ENCODE assay signal across 2 cellular contexts in the genomic region with DNA sequence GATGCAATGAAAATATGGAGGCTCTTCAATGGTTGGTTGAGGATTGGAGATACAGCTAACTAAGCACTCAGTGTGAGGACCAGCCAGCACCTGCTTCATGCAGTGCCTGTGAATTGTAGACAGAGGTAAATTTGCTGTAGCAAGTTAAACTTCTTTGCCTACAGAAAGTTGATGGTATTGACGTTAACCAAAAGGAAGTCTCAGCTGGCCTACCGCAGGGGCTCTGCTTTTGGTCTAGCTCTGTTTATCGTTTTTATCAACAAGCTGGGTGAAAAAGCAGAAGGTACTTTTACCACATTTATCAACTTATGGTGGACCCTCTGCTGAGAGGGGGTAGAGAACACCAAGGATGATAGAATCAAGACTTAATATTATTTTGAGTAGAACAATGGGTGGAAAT.
TF ChIP-seq lines count a peak whose summit lies in the region.

No MANE protein-coding gene starts in this region.

TF ChIP-seq in H1, 55 proteins besides CTCF, POLR2A, EP300 and RAD21:
- TF ChIP-seq HDAC6 (IDR thresholded peaks at IDR 0.05; ENCODE audit: low read depth, low read length), result no peak
- no peak for TF ChIP-seq HDAC2 (IDR thresholded peaks at IDR 0.05; ENCODE audit: borderline replicate concordance in 1 of 2, low read depth in 2 of 2, low read length in 2 of 2)
- no peak for TF ChIP-seq TCF12 (IDR thresholded peaks at IDR 0.05; ENCODE audit: low read depth, low read length)
- TF ChIP-seq KDM5A (IDR thresholded peaks at IDR 0.05; ENCODE audit: low read length), result no peak
- no peak for TF ChIP-seq EGR1 (IDR thresholded peaks at IDR 0.05; ENCODE audit: borderline replicate concordance, low read depth, low read length)
- TF ChIP-seq RBBP5 (IDR thresholded peaks at IDR 0.05; ENCODE audit: borderline replicate concordance, low read depth, low read length), result no peak
- TF ChIP-seq, protein P1, sequence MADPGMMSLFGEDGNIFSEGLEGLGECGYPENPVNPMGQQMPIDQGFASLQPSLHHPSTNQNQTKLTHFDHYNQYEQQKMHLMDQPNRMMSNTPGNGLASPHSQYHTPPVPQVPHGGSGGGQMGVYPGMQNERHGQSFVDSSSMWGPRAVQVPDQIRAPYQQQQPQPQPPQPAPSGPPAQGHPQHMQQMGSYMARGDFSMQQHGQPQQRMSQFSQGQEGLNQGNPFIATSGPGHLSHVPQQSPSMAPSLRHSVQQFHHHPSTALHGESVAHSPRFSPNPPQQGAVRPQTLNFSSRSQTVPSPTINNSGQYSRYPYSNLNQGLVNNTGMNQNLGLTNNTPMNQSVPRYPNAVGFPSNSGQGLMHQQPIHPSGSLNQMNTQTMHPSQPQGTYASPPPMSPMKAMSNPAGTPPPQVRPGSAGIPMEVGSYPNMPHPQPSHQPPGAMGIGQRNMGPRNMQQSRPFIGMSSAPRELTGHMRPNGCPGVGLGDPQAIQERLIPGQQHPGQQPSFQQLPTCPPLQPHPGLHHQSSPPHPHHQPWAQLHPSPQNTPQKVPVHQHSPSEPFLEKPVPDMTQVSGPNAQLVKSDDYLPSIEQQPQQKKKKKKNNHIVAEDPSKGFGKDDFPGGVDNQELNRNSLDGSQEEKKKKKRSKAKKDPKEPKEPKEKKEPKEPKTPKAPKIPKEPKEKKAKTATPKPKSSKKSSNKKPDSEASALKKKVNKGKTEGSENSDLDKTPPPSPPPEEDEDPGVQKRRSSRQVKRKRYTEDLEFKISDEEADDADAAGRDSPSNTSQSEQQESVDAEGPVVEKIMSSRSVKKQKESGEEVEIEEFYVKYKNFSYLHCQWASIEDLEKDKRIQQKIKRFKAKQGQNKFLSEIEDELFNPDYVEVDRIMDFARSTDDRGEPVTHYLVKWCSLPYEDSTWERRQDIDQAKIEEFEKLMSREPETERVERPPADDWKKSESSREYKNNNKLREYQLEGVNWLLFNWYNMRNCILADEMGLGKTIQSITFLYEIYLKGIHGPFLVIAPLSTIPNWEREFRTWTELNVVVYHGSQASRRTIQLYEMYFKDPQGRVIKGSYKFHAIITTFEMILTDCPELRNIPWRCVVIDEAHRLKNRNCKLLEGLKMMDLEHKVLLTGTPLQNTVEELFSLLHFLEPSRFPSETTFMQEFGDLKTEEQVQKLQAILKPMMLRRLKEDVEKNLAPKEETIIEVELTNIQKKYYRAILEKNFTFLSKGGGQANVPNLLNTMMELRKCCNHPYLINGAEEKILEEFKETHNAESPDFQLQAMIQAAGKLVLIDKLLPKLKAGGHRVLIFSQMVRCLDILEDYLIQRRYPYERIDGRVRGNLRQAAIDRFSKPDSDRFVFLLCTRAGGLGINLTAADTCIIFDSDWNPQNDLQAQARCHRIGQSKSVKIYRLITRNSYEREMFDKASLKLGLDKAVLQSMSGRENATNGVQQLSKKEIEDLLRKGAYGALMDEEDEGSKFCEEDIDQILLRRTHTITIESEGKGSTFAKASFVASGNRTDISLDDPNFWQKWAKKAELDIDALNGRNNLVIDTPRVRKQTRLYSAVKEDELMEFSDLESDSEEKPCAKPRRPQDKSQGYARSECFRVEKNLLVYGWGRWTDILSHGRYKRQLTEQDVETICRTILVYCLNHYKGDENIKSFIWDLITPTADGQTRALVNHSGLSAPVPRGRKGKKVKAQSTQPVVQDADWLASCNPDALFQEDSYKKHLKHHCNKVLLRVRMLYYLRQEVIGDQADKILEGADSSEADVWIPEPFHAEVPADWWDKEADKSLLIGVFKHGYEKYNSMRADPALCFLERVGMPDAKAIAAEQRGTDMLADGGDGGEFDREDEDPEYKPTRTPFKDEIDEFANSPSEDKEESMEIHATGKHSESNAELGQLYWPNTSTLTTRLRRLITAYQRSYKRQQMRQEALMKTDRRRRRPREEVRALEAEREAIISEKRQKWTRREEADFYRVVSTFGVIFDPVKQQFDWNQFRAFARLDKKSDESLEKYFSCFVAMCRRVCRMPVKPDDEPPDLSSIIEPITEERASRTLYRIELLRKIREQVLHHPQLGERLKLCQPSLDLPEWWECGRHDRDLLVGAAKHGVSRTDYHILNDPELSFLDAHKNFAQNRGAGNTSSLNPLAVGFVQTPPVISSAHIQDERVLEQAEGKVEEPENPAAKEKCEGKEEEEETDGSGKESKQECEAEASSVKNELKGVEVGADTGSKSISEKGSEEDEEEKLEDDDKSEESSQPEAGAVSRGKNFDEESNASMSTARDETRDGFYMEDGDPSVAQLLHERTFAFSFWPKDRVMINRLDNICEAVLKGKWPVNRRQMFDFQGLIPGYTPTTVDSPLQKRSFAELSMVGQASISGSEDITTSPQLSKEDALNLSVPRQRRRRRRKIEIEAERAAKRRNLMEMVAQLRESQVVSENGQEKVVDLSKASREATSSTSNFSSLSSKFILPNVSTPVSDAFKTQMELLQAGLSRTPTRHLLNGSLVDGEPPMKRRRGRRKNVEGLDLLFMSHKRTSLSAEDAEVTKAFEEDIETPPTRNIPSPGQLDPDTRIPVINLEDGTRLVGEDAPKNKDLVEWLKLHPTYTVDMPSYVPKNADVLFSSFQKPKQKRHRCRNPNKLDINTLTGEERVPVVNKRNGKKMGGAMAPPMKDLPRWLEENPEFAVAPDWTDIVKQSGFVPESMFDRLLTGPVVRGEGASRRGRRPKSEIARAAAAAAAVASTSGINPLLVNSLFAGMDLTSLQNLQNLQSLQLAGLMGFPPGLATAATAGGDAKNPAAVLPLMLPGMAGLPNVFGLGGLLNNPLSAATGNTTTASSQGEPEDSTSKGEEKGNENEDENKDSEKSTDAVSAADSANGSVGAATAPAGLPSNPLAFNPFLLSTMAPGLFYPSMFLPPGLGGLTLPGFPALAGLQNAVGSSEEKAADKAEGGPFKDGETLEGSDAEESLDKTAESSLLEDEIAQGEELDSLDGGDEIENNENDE (IDR thresholded peaks at IDR 0.05; ENCODE audit: insufficient replicate concordance, low read length), result no peak
- TF ChIP-seq KDM1A (IDR thresholded peaks at IDR 0.05; ENCODE audit: borderline replicate concordance, low read length), result no peak
- no peak for TF ChIP-seq SIRT6 (IDR thresholded peaks at IDR 0.05; ENCODE audit: low read length)
- TF ChIP-seq TBP (IDR thresholded peaks at IDR 0.05; ENCODE audit: low read depth, low read length), result no peak
- TF ChIP-seq KDM4A (IDR thresholded peaks at IDR 0.05; ENCODE audit: low read depth, low read length, severe bottlenecking), result no peak
- no peak for TF ChIP-seq SP4 (IDR thresholded peaks at IDR 0.05; ENCODE audit: low read length)
- no peak for TF ChIP-seq RXRA (IDR thresholded peaks at IDR 0.05; ENCODE audit: insufficient read depth, low read depth, low read length)
- no peak for TF ChIP-seq CTBP2 (IDR thresholded peaks at IDR 0.05; ENCODE audit: borderline replicate concordance, insufficient read depth, insufficient read length, low read length)
- no peak for TF ChIP-seq CEBPB (IDR thresholded peaks at IDR 0.05; ENCODE audit: low read depth, low read length)
- no peak for TF ChIP-seq TAF7 (optimal IDR thresholded peaks at IDR 0.05; ENCODE audit: borderline replicate concordance, low read depth, low read length)
- no peak for TF ChIP-seq JUND (IDR thresholded peaks at IDR 0.05; ENCODE audit: low read length)
- no peak for TF ChIP-seq MAFK (IDR thresholded peaks at IDR 0.05; ENCODE audit: low read depth, low read length)
- TF ChIP-seq POLR2AphosphoS5 (IDR thresholded peaks at IDR 0.05; ENCODE audit: low read depth, low read length), result no peak

TF ChIP-seq in HepG2, 621 proteins besides CTCF, POLR2A, EP300 and RAD21:
- no peak for TF ChIP-seq KAT8 (CRISPR knock-in tag; IDR thresholded peaks at IDR 0.05)
- no peak for TF ChIP-seq ZBTB8A (CRISPR knock-in tag; IDR thresholded peaks at IDR 0.05; ENCODE audit: borderline replicate concordance, low read depth)
- TF ChIP-seq, protein P2, sequence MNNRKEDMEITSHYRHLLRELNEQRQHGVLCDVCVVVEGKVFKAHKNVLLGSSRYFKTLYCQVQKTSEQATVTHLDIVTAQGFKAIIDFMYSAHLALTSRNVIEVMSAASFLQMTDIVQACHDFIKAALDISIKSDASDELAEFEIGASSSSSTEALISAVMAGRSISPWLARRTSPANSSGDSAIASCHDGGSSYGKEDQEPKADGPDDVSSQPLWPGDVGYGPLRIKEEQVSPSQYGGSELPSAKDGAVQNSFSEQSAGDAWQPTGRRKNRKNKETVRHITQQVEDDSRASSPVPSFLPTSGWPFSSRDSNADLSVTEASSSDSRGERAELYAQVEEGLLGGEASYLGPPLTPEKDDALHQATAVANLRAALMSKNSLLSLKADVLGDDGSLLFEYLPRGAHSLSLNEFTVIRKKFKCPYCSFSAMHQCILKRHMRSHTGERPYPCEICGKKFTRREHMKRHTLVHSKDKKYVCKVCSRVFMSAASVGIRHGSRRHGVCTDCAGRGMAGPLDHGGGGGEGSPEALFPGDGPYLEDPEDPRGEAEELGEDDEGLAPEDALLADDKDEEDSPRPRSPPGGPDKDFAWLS (CRISPR knock-in tag; IDR thresholded peaks at IDR 0.05; ENCODE audit: borderline replicate concordance), result no peak
- no peak for TF ChIP-seq TBX2 (CRISPR knock-in tag; IDR thresholded peaks at IDR 0.05; ENCODE audit: borderline replicate concordance)
- TF ChIP-seq, protein P3, sequence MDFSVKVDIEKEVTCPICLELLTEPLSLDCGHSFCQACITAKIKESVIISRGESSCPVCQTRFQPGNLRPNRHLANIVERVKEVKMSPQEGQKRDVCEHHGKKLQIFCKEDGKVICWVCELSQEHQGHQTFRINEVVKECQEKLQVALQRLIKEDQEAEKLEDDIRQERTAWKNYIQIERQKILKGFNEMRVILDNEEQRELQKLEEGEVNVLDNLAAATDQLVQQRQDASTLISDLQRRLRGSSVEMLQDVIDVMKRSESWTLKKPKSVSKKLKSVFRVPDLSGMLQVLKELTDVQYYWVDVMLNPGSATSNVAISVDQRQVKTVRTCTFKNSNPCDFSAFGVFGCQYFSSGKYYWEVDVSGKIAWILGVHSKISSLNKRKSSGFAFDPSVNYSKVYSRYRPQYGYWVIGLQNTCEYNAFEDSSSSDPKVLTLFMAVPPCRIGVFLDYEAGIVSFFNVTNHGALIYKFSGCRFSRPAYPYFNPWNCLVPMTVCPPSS (IDR thresholded peaks at IDR 0.05), result no peak
- no peak for TF ChIP-seq REXO4 (CRISPR knock-in tag; IDR thresholded peaks at IDR 0.05; ENCODE audit: borderline replicate concordance)
- TF ChIP-seq ZNF180 (CRISPR knock-in tag; IDR thresholded peaks at IDR 0.05; ENCODE audit: borderline replicate concordance, low read depth), result no peak
- no peak for TF ChIP-seq ZSCAN31 (CRISPR knock-in tag; IDR thresholded peaks at IDR 0.05; ENCODE audit: low read depth)
- no peak for TF ChIP-seq ZBTB20 (CRISPR knock-in tag; IDR thresholded peaks at IDR 0.05; ENCODE audit: borderline replicate concordance, low read depth)
